Comparison of ENCODE assay signal across 8 cellular contexts in genomic region chr19:58407658-58408151, GRCh38. TPM values are rescaled to one million over a fixed set of nuclear protein-coding genes. Genes with fewer than 3 reads are reported as not detected.
DNase-seq lines count a peak whose midpoint lies in the region; ATAC-seq, FAIRE-seq and TF ChIP-seq lines count a peak whose summit lies in the region.

No MANE protein-coding gene starts in this region.

- H2AFZ ChIP-seq in DND-41 (ENCODE audit: low read depth, low read length) (peak overlapping the region; percentile 65), astrocyte (ENCODE audit: low read depth, low read length) (peak overlapping the region; percentile 98)

- no peaks in the 10 kb centered on the region for H3K27me3 Mint-ChIP-seq in astrocyte (ENCODE audit: low read depth, unreplicated experiment)

- peaks cover 5% of the 10 kb centered on the region; the same call in 1 of the 2 replicates for H3K36me3 ChIP-seq in DND-41 (ENCODE audit: insufficient read depth, low read length)
- H3K36me3 ChIP-seq in astrocyte (ENCODE audit: insufficient read depth, low read length): no peaks in the 10 kb centered on the region
- no peaks in the 10 kb centered on the region for H3K36me3 ChIP-seq in kidney epithelial cell (ENCODE audit: control insufficient read depth, insufficient read depth, low read length)
- no peaks in the 10 kb centered on the region for H3K36me3 ChIP-seq in subcutaneous abdominal adipose tissue (ENCODE audit: control insufficient read depth in 5 of 5, insufficient read depth in 5 of 5, low read length in 5 of 5)

- H3K27ac Mint-ChIP-seq in astrocyte (ENCODE audit: unreplicated experiment): peak overlapping the region; percentile 83

- DNase-seq in DND-41 (no peak), HPDE6-E6E7 (ENCODE audit: extremely low spot score) (peak; percentile 32), astrocyte (ENCODE audit: low read depth) (no peak), kidney epithelial cell (ENCODE audit: low read depth) (no peak), NCI-H345 (lab: John Stamatoyannopoulos, UW) (no peak)

- H3K9me3 ChIP-seq in DND-41 (ENCODE audit: insufficient read depth, low read length, severe bottlenecking) (no peaks in the 10 kb centered on the region), astrocyte (ENCODE audit: insufficient read depth, low read depth, low read length) (no peaks in the 10 kb centered on the region), subcutaneous abdominal adipose tissue (ENCODE audit: control insufficient read depth in 5 of 5, low read length in 5 of 5) (no peaks in the 10 kb centered on the region)

- peak overlapping the region; percentile 58 to 96 for H3K4me3 ChIP-seq in DND-41 (ENCODE audit: low read depth in 1 of 2, low read length in 2 of 2)
- peak overlapping the region; percentile 75 for H3K4me3 ChIP-seq in astrocyte (ENCODE audit: insufficient read depth, low read depth, low read length)
- peak overlapping the region; percentile 86 for H3K4me3 ChIP-seq in kidney epithelial cell (ENCODE audit: low read depth, low read length)
- H3K4me3 ChIP-seq in subcutaneous abdominal adipose tissue (ENCODE audit: low read depth in 1 of 5, low read length in 5 of 5): peak overlapping the region; percentile 71 to 96 (median 91)

- H3K9me3 Mint-ChIP-seq in astrocyte (ENCODE audit: unreplicated experiment): no peaks in the 10 kb centered on the region

- no peaks in the 10 kb centered on the region for H3K36me3 Mint-ChIP-seq in astrocyte (ENCODE audit: low read depth, unreplicated experiment)

- peaks cover 29% of the 10 kb centered on the region for H3K4me1 ChIP-seq in DND-41 (ENCODE audit: insufficient read depth, low read length)
- peaks cover 15% of the 10 kb centered on the region for H3K4me1 ChIP-seq in astrocyte (ENCODE audit: insufficient read depth, low read length)
- peaks cover 10 to 31% (median 28%) of the 10 kb centered on the region in 5 donors for H3K4me1 ChIP-seq in subcutaneous abdominal adipose tissue (ENCODE audit: control insufficient read depth in 5 of 5, insufficient read depth in 5 of 5, low read length in 5 of 5)

- no peaks in the 10 kb centered on the region for H4K20me1 ChIP-seq in DND-41 (ENCODE audit: insufficient read depth, low read length)
- H4K20me1 ChIP-seq in astrocyte (ENCODE audit: insufficient read depth, low read length): no peaks in the 10 kb centered on the region

- ATAC-seq in DND-41 (ENCODE audit: insufficient read depth, low read depth) (no peak), HG03045 (IDR thresholded peaks at IDR 0.05; ENCODE audit: unreplicated experiment) (no peak), HG03175 (IDR thresholded peaks at IDR 0.05; ENCODE audit: unreplicated experiment) (no peak)

- peak overlapping the region; percentile 77 for H3K9ac ChIP-seq in DND-41 (ENCODE audit: low read depth, low read length)
- H3K9ac ChIP-seq in astrocyte (ENCODE audit: low read length): peak overlapping the region; percentile 86
- peak overlapping the region; percentile 68 to 95 (median 86) for H3K9ac ChIP-seq in subcutaneous abdominal adipose tissue (ENCODE audit: low read length in 5 of 5)

- no peak for TF ChIP-seq CTCF in DND-41 (IDR thresholded peaks at IDR 0.05; ENCODE audit: borderline replicate concordance, extremely low read depth, low read length, poor library complexity, severe bottlenecking)
- TF ChIP-seq CTCF in astrocyte (IDR thresholded peaks at IDR 0.05; ENCODE audit: insufficient read depth, low read depth, low read length): no peak
- TF ChIP-seq CTCF in kidney epithelial cell (IDR thresholded peaks at IDR 0.05; ENCODE audit: insufficient read depth, low read length, poor library complexity, severe bottlenecking): no peak

- H3K4me1 Mint-ChIP-seq in astrocyte (ENCODE audit: low read depth, unreplicated experiment): peaks cover 3% of the 10 kb centered on the region

- FAIRE-seq in astrocyte (lab: Jason Lieb, UNC): no peak

- H3K79me2 ChIP-seq in DND-41 (ENCODE audit: insufficient read depth, low read length) (peaks cover 40% of the 10 kb centered on the region), astrocyte (ENCODE audit: insufficient read depth, low read length) (peaks cover 28% of the 10 kb centered on the region)

- H3K4me2 ChIP-seq in DND-41 (ENCODE audit: insufficient read depth, low read length) (peak overlapping the region; percentile 75), astrocyte (ENCODE audit: low read length) (peak overlapping the region; percentile 93)

- H3K27me3 ChIP-seq in DND-41 (ENCODE audit: insufficient read depth, low read length, poor library complexity): no peaks in the 10 kb centered on the region
- H3K27me3 ChIP-seq in astrocyte (ENCODE audit: insufficient read depth, low read length): no peaks in the 10 kb centered on the region
- no peaks in the 10 kb centered on the region for H3K27me3 ChIP-seq in kidney epithelial cell (ENCODE audit: control insufficient read depth, insufficient read depth, low read length)
- H3K27me3 ChIP-seq in subcutaneous abdominal adipose tissue (ENCODE audit: control insufficient read depth in 5 of 5, insufficient read depth in 4 of 5, low read length in 5 of 5): no peaks in the 10 kb centered on the region

- peak overlapping the region; percentile 90 for H3K4me3 Mint-ChIP-seq in astrocyte (ENCODE audit: unreplicated experiment)

- H3K27ac ChIP-seq in DND-41 (ENCODE audit: low read length) (peak overlapping the region; percentile 78), astrocyte (ENCODE audit: low read depth, low read length) (peak overlapping the region; percentile 74), subcutaneous abdominal adipose tissue (ENCODE audit: low read depth, low read length) (peak overlapping the region; percentile 91)

RNA-seq across cellular contexts. Expression of gene ZNF584, which starts 0.7 kb away (rescaled TPM):
- 11.7 and 12.7 TPM in 2 replicates for total RNA-seq in astrocyte
- total RNA-seq in kidney epithelial cell: 6.6 and 7.1 TPM in 2 replicates

RNA-seq across cellular contexts. Expression of gene RNF225, which starts 12.2 kb away (rescaled TPM):
- total RNA-seq in astrocyte (0.36 and 0.41 TPM in 2 replicates), kidney epithelial cell (not detected in 2 replicates)

RNA-seq across cellular contexts. Expression of gene RPS5, which starts 20.6 kb away (rescaled TPM):
- 793 and 891 TPM in 2 replicates for total RNA-seq in astrocyte
- total RNA-seq in kidney epithelial cell: 2,403 and 2,550 TPM in 2 replicates

RNA-seq across cellular contexts. Expression of gene ZNF837, which starts 26.9 kb away (rescaled TPM):
- 2.4 and 2.9 TPM in 2 replicates for total RNA-seq in astrocyte
- total RNA-seq in kidney epithelial cell: 4.3 and 5.9 TPM in 2 replicates

RNA-seq across cellular contexts. Expression of gene ZNF132, which starts 32.2 kb away (rescaled TPM):
- total RNA-seq in astrocyte (1.4 and 1.9 TPM in 2 replicates), kidney epithelial cell (4.2 and 4.8 TPM in 2 replicates)
